Comparison of ENCODE assay signal across 19 cellular contexts in the genomic region with DNA sequence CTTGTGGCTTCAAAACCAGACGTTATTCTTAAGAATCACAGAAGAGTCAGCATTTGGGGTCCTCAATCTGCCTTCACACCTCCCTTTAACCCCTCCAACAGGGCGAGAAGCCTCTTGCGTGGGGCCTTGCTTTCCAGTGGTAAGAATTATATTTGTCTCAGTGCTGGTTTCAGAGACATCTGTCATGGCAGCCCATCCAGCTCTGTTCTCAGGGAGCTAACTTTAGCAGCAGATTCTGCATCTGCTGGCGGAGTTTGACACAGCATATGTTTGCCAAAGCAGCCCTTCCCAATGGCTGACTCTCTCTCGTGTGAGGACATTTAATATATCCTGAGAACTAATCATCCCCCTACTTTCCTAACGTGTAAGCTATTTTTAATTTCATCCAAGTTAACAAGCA.
DNase-seq lines count a peak whose midpoint lies in the region; ATAC-seq and TF ChIP-seq lines count a peak whose summit lies in the region.
"Had no signal": no experiment of that assay in that cellular context is flagged by ENCODE, and none has a peak within 500 bp of the region (broad histone marks: within the 10 kb centered on the region; RNA-seq: fewer than 3 reads in every experiment).

No MANE protein-coding gene starts in this region.

- H3K27ac ChIP-seq in KMS-11 (no peak overlapping the region), heart right ventricle (peak overlapping the region in 5 of 10 donors; percentile 35 to 80 (median 59)), psoas muscle (peak overlapping the region; percentile 39)
- H3K27ac ChIP-seq: pancreas, sigmoid colon had no signal

- H3K9ac ChIP-seq in KMS-11, result no peak overlapping the region

- TF ChIP-seq CTCF in KMS-11 (conservative IDR thresholded peaks at IDR 0.05; ENCODE audit: low read depth, low read length), result no peak
- no peak for TF ChIP-seq CTCF in heart right ventricle (IDR thresholded peaks at IDR 0.05)
- TF ChIP-seq CTCF in psoas muscle (IDR thresholded peaks at IDR 0.05), result no peak

- DNase-seq in RPMI8226 (peak; percentile 26), heart right ventricle (peak in 1 of 2 donors; percentile 27), psoas muscle (peak in 1 of 2 donors; percentile 57), HuH-7.5 (ENCODE audit: low spot score) (no peak), NCI-H226 (no peak)
- no peak for DNase-seq in activated T-cell treated with anti-CD3 and anti-CD28 coated beads, Interleukin-2, amount 50 U/mL, for 48 hours
- DNase-seq: activated B cell treated with CpG ODN at 0.5 μM for 24 hours; activated CD4-positive, alpha-beta T cell treated with anti-CD3 and anti-CD28 coated beads, Interleukin-2, amount 50 U/mL, for 48 hours; activated CD8-positive, alpha-beta memory T cell treated with anti-CD3 and anti-CD28 coated beads, Interleukin-2, amount 50 U/mL, for 48 hours; cerebellar nuclear complex; NCI-H1436 treated with DMSO at 0.1 percent for 48 hours; NCI-H69; pancreas; sigmoid colon; stimulated activated CD8-positive, alpha-beta memory T cell treated with anti-CD3 and anti-CD28 coated beads, Interleukin-4, amount 100 ng/mL, for 48 hours had no signal

- H3K36me3 ChIP-seq in KMS-11 (ENCODE audit: insufficient read depth) (no peaks in the 10 kb centered on the region), heart right ventricle (no peaks in the 10 kb centered on the region), psoas muscle (ENCODE audit: insufficient read depth in 1 of 2, low read depth in 1 of 2) (no peaks in the 10 kb centered on the region)
- H3K36me3 ChIP-seq: pancreas, sigmoid colon had no signal

- H3K27me3 ChIP-seq in KMS-11 (ENCODE audit: insufficient read depth, low read depth), result no peaks in the 10 kb centered on the region
- peaks cover 0 to 20% (median 0%) of the 10 kb centered on the region in 7 donors for H3K27me3 ChIP-seq in heart right ventricle
- H3K27me3 ChIP-seq in psoas muscle (ENCODE audit: insufficient read depth in 3 of 3, low read length in 2 of 3), result no peaks in the 10 kb centered on the region
- H3K27me3 ChIP-seq: pancreas had no signal

- H4K20me1 ChIP-seq in KMS-11 (ENCODE audit: insufficient read depth), result no peaks in the 10 kb centered on the region

- ATAC-seq in heart right ventricle (peak in 6 of 8 donors; percentile 69 to 92 (median 86)), psoas muscle (peak; percentile 67 to 97 (median 90)), GM21423 (IDR thresholded peaks at IDR 0.05; ENCODE audit: unreplicated experiment) (no peak)
- ATAC-seq: K562; natural killer cell treated with Interleukin-12 subunit alpha and Interleukin-12 subunit beta and Interleukin-15 and Interleukin-18, amount 100 ng/mL, for 72 hours; pancreas had no signal

- intact Hi-C loops in heart right ventricle (cut with DNase I), result no loop called here
- intact Hi-C loops in psoas muscle (cut with DNase I), result no loop called here

- H2AFZ ChIP-seq in KMS-11 (ENCODE audit: low read depth), result peak overlapping the region; percentile 55; the same call in 1 of the 2 replicates

- 31 to 47% methylated on average over 6 of the region's 6 CpGs for WGBS in heart right ventricle, 2 donors
- 19 to 35% (median 20%) methylated on average over 6 of the region's 6 CpGs for WGBS in psoas muscle, 3 donors

- H3K4me2 ChIP-seq in KMS-11, result peak overlapping the region; percentile 11; the same call in 1 of the 2 replicates

- H3K4me1 ChIP-seq in KMS-11 (ENCODE audit: low read depth, poor library complexity, severe bottlenecking), result peaks cover 20% of the 10 kb centered on the region
- H3K4me1 ChIP-seq in heart right ventricle, result no peaks in the 10 kb centered on the region
- H3K4me1 ChIP-seq in psoas muscle, result no peaks in the 10 kb centered on the region

- H3K9me3 ChIP-seq in heart right ventricle (no peaks in the 10 kb centered on the region), psoas muscle (no peaks in the 10 kb centered on the region)
- H3K9me3 ChIP-seq: pancreas, sigmoid colon had no signal

- no peak overlapping the region for H3K4me3 ChIP-seq in KMS-11 (IDR thresholded peaks at IDR 0.05; ENCODE audit: insufficient read depth, low read depth, low read length)
- no peak overlapping the region for H3K4me3 ChIP-seq in heart right ventricle
- no peak overlapping the region for H3K4me3 ChIP-seq in psoas muscle
- H3K4me3 ChIP-seq: K562, pancreas, sigmoid colon had no signal

- H3K79me2 ChIP-seq in KMS-11 (ENCODE audit: insufficient read depth, low read depth), result no peaks in the 10 kb centered on the region
